Comparison of ENCODE assay signal across 16 cellular contexts in genomic region chr6:114987281-114987680, GRCh38.
"Had no signal": no experiment of that assay in that cellular context is flagged by ENCODE, and none has a peak within 500 bp of the region (broad histone marks: within the 10 kb centered on the region; RNA-seq: fewer than 3 reads in every experiment).

No MANE protein-coding gene starts in this region.

- H3K27ac Mint-ChIP-seq: activated CD4-positive, alpha-beta T cell treated with anti-CD3 and anti-CD28 coated beads, Interleukin-2, amount 10 ng/mL, durations not matched to agents 7 days and 5 days; activated CD8-positive, alpha-beta T cell treated with anti-CD3 and anti-CD28 coated beads, Interleukin-2, amount 10 ng/mL, durations not matched to agents 7 days and 5 days had no signal

- ATAC-seq: activated CD4-positive, CD25-positive, alpha-beta regulatory T cell treated with anti-CD3 and anti-CD28 coated beads, Interleukin-2, amount 50 U/mL, for 24 hours; activated CD8-positive, alpha-beta T cell treated with anti-CD3 and anti-CD28 coated beads, Interleukin-2, amount 10 ng/mL, durations not matched to agents 7 days and 5 days; activated naive CD4-positive, alpha-beta T cell treated with anti-CD3 and anti-CD28 coated beads, Interleukin-2, amount 50 U/mL, for 72 hours; foreskin keratinocyte; left colon; mucosa of descending colon; right lobe of liver had no signal

- H3K27me3 Mint-ChIP-seq: activated CD4-positive, alpha-beta T cell treated with anti-CD3 and anti-CD28 coated beads, Interleukin-2, amount 10 ng/mL, durations not matched to agents 7 days and 5 days had no signal

- H3K4me3 Mint-ChIP-seq: activated CD4-positive, alpha-beta T cell treated with anti-CD3 and anti-CD28 coated beads, Interleukin-2, amount 10 ng/mL, durations not matched to agents 7 days and 5 days; activated CD8-positive, alpha-beta T cell treated with anti-CD3 and anti-CD28 coated beads, Interleukin-2, amount 10 ng/mL, durations not matched to agents 7 days and 5 days had no signal

- DNase-seq: activated CD4-positive, alpha-beta T cell treated with anti-CD3 and anti-CD28 coated beads, Interleukin-2, amount 10 ng/mL, durations not matched to agents 7 days and 5 days; activated CD8-positive, alpha-beta T cell treated with anti-CD3 and anti-CD28 coated beads, Interleukin-2, amount 10 ng/mL, durations not matched to agents 7 days and 5 days; activated T-cell treated with anti-CD3 and anti-CD28 coated beads, Interleukin-2, amount 50 U/mL, for 1 hour; central memory CD4-positive, alpha-beta T cell; effector memory CD4-positive, alpha-beta T cell; foreskin keratinocyte; left colon; mesendoderm; mucosa of descending colon; occipital lobe; posterior cingulate gyrus; right lobe of liver; stimulated activated CD4-positive, alpha-beta T cell treated with anti-CD3 and anti-CD28 coated beads, Interleukin-1b, Interleukin-23, amount 100 ng/mL, for 48 hours; transverse colon had no signal

- H3K36me3 Mint-ChIP-seq: activated naive CD4-positive, alpha-beta T cell treated with anti-CD3 and anti-CD28 coated beads, Interleukin-2, amount 50 U/mL, for 72 hours had no signal
